11 cellular contexts compared by ENCODE assay signal in genomic region chr20:19875746-19876145, GRCh38.
DNase-seq lines count a peak whose midpoint lies in the region; ATAC-seq and TF ChIP-seq lines count a peak whose summit lies in the region.
"Had no signal": no experiment of that assay in that cellular context is flagged by ENCODE, and none has a peak within 500 bp of the region (broad histone marks: within the 10 kb centered on the region; RNA-seq: fewer than 3 reads in every experiment).

No MANE protein-coding gene starts in this region.

- H3K36me3 ChIP-seq in esophagus muscularis mucosa (peaks cover 0 to 26% (median 7%) of the 10 kb centered on the region in 4 donors), mesodermal cell (ENCODE audit: control insufficient read depth, insufficient read depth, low read length) (peaks cover 42% of the 10 kb centered on the region), tibial nerve (peaks cover 0 to 38% (median 0%) of the 10 kb centered on the region in 3 donors)

- no peak for ATAC-seq in GM19467 (IDR thresholded peaks at IDR 0.05; ENCODE audit: unreplicated experiment)
- ATAC-seq: HCT116 had no signal

- TF ChIP-seq CTCF in HFFc6 (IDR thresholded peaks at IDR 0.05) (no peak), esophagus muscularis mucosa (IDR thresholded peaks at IDR 0.05) (no peak), tibial nerve (IDR thresholded peaks at IDR 0.05) (no peak)

- peak overlapping the region; percentile 79 for H3K4me3 Mint-ChIP-seq in HFFc6

- H3K27ac Mint-ChIP-seq in HFFc6, result peak overlapping the region; percentile 87

- TF ChIP-seq EP300 in esophagus muscularis mucosa (IDR thresholded peaks at IDR 0.05), result no peak
- no peak for TF ChIP-seq EP300 in tibial nerve (IDR thresholded peaks at IDR 0.05)

- 39% methylated on average over 8 of the region's 8 CpGs for WGBS in esophagus muscularis mucosa
- 66 to 75% methylated on average over 7 to 8 of the region's 8 CpGs for WGBS in mesodermal cell (ENCODE audit: insufficient coverage in 2 of 2), 2 experiments
- WGBS in tibial nerve, 2 donors, result 33 to 39% methylated on average over 8 of the region's 8 CpGs

- H3K27ac ChIP-seq in esophagus muscularis mucosa (replicated peaks in 1 of 4) (peak overlapping the region; percentile 44 to 66 (median 60)), mesodermal cell (ENCODE audit: low read depth, low read length, severe bottlenecking) (peak overlapping the region; percentile 95), tibial nerve (peak overlapping the region in 3 of 4 donors; percentile 58 to 77 (median 63))

- no peaks in the 10 kb centered on the region for H3K9me3 Mint-ChIP-seq in HFFc6

- H3K4me1 ChIP-seq in esophagus muscularis mucosa (peaks cover 0 to 21% (median 16%) of the 10 kb centered on the region in 4 donors), mesodermal cell (ENCODE audit: control insufficient read depth, insufficient read depth, low read length, poor library complexity, severe bottlenecking) (peaks cover 48% of the 10 kb centered on the region), tibial nerve (peaks cover 0 to 16% (median 0%) of the 10 kb centered on the region in 4 donors)

- DNase-seq in HFFc6 (no peak), esophagus muscularis mucosa (ENCODE audit: extremely low spot score) (no peak), tibial nerve (ENCODE audit: low spot score in 2 of 2) (no peak), COR-L47 (lab: John Stamatoyannopoulos, UW) (no peak), NCI-H146 (lab: John Stamatoyannopoulos, UW) (no peak), NCI-H2227 treated with DMSO at 0.1 percent for 48 hours (lab: John Stamatoyannopoulos, UW) (no peak)
- DNase-seq: activated CD8-positive, alpha-beta memory T cell treated with anti-CD3 and anti-CD28 coated beads, Interleukin-2, amount 50 U/mL, for 48 hours; NCI-H1930 had no signal

- H3K27me3 ChIP-seq in esophagus muscularis mucosa, result no peaks in the 10 kb centered on the region
- no peaks in the 10 kb centered on the region for H3K27me3 ChIP-seq in tibial nerve

- peaks cover 29% of the 10 kb centered on the region for H3K36me3 Mint-ChIP-seq in HFFc6 (ENCODE audit: low read depth)

- intact Hi-C loops in esophagus muscularis mucosa (cut with DNase I), result loop anchor here (5.0 kb wide), 1 partner anchor 33 kb away; no protein-coding TSS in a partner anchor

- no peaks in the 10 kb centered on the region for H3K9me3 ChIP-seq in esophagus muscularis mucosa
- H3K9me3 ChIP-seq in mesodermal cell (ENCODE audit: control insufficient read depth, low read length), result peaks cover 15% of the 10 kb centered on the region
- H3K9me3 ChIP-seq in tibial nerve, result peaks cover 0 to 3% (median 0%) of the 10 kb centered on the region in 4 donors

- H3K27me3 Mint-ChIP-seq in HFFc6 (ENCODE audit: insufficient read depth), result no peaks in the 10 kb centered on the region; the same call in 1 of the 2 replicates

- peaks cover 58% of the 10 kb centered on the region for H3K4me1 Mint-ChIP-seq in HFFc6 (ENCODE audit: low read depth)

- H3K4me3 ChIP-seq in esophagus muscularis mucosa (peak overlapping the region in 1 of 4 donors; percentile 7), mesodermal cell (ENCODE audit: extremely low read depth, insufficient read depth, low read length, poor library complexity, severe bottlenecking) (no peak overlapping the region), tibial nerve (no peak overlapping the region)

- TF ChIP-seq POLR2A in esophagus muscularis mucosa (IDR thresholded peaks at IDR 0.05; ENCODE audit: low read depth) (no peak), tibial nerve (IDR thresholded peaks at IDR 0.05) (no peak)
